10 cellular contexts compared by ENCODE assay signal in genomic region chr7:27154901-27155815, GRCh38. TPM values are rescaled to one million over a fixed set of nuclear protein-coding genes. Genes with fewer than 3 reads are reported as not detected.
DNase-seq lines count a peak whose midpoint lies in the region; ATAC-seq and TF ChIP-seq lines count a peak whose summit lies in the region.
"Had no signal": no experiment of that assay in that cellular context is flagged by ENCODE, and none has a peak within 500 bp of the region (broad histone marks: within the 10 kb centered on the region; RNA-seq: fewer than 3 reads in every experiment).

No MANE protein-coding gene starts in this region.

- H3K27me3 ChIP-seq in BLaER1 (peaks cover 100% of the 10 kb centered on the region), PC-3 (ENCODE audit: low read length) (no peaks in the 10 kb centered on the region), trophoblast cell (ENCODE audit: insufficient read depth, low read length) (peaks cover 96% of the 10 kb centered on the region), brain microvascular endothelial cell (replicated peaks) (peaks cover 98% of the 10 kb centered on the region)

- H3K27ac Mint-ChIP-seq in dendritic cell treated with granulocyte-macrophage colony-stimulating factor and Interleukin-4, amounts not matched to agents 40 ng/mL and 50 ng/mL, for 4 days: no peak overlapping the region

- H2BK5ac ChIP-seq in trophoblast cell (ENCODE audit: low read depth, low read length, poor library complexity): no peak overlapping the region

- H2AK5ac ChIP-seq in trophoblast cell (ENCODE audit: low read length): no peak overlapping the region

- no peak overlapping the region for H3K14ac ChIP-seq in trophoblast cell (ENCODE audit: low read length)

- H3K36me3 ChIP-seq in BLaER1: no peaks in the 10 kb centered on the region
- no peaks in the 10 kb centered on the region for H3K36me3 ChIP-seq in PC-3 (ENCODE audit: low read depth, low read length)
- no peaks in the 10 kb centered on the region for H3K36me3 ChIP-seq in trophoblast cell (ENCODE audit: control insufficient read depth in 1 of 2, insufficient read depth in 2 of 2, low read length in 2 of 2)
- no peaks in the 10 kb centered on the region for H3K36me3 ChIP-seq in brain microvascular endothelial cell (replicated peaks)
- H3K36me3 ChIP-seq: gastroesophageal sphincter had no signal

- no peaks in the 10 kb centered on the region for H3K36me3 Mint-ChIP-seq in dendritic cell treated with granulocyte-macrophage colony-stimulating factor and Interleukin-4, amounts not matched to agents 40 ng/mL and 50 ng/mL, for 4 days (ENCODE audit: low read depth)

- H4K8ac ChIP-seq in trophoblast cell (ENCODE audit: low read depth, low read length): no peak overlapping the region

- BruUV-seq in PC-3 (replicated peaks; lab: Mats Ljungman, UMichigan): no TSS peak

- no peaks in the 10 kb centered on the region for H3K9me3 Mint-ChIP-seq in dendritic cell treated with granulocyte-macrophage colony-stimulating factor and Interleukin-4, amounts not matched to agents 40 ng/mL and 50 ng/mL, for 4 days

- TF ChIP-seq CTCF in PC-3 (conservative IDR thresholded peaks at IDR 0.05; ENCODE audit: low read depth, low read length) (no peak), brain microvascular endothelial cell (IDR thresholded peaks at IDR 0.05; ENCODE audit: low read depth, low read length, missing control alignments) (no peak)

- ATAC-seq in PC-3 (no peak), GM18909 (IDR thresholded peaks at IDR 0.05; ENCODE audit: poor library complexity, unreplicated experiment) (no peak), GM18867 (IDR thresholded peaks at IDR 0.05; ENCODE audit: unreplicated experiment) (no peak)

- no peaks in the 10 kb centered on the region for H3K79me1 ChIP-seq in trophoblast cell (ENCODE audit: low read length)

- H3K18ac ChIP-seq in trophoblast cell (ENCODE audit: low read length): no peak overlapping the region

- H3K9me3 ChIP-seq in BLaER1 (peaks cover 41% of the 10 kb centered on the region), PC-3 (ENCODE audit: low read length) (no peaks in the 10 kb centered on the region), trophoblast cell (ENCODE audit: insufficient read depth, low read depth, low read length) (peaks cover 58% of the 10 kb centered on the region)
- H3K9me3 ChIP-seq: gastroesophageal sphincter had no signal

- H2BK120ac ChIP-seq in trophoblast cell (ENCODE audit: insufficient read depth, low read length, poor library complexity): no peak overlapping the region

- H3K9me2 ChIP-seq in PC-3 (replicated peaks; ENCODE audit: low read length): no peaks in the 10 kb centered on the region

- peaks cover 99% of the 10 kb centered on the region for H3K27me3 Mint-ChIP-seq in dendritic cell treated with granulocyte-macrophage colony-stimulating factor and Interleukin-4, amounts not matched to agents 40 ng/mL and 50 ng/mL, for 4 days

- intact Hi-C loops in PC-3 (cut with micrococcal nuclease): no loop called here
- intact Hi-C loops in dendritic cell treated with granulocyte-macrophage colony-stimulating factor and Interleukin-4, amounts not matched to agents 40 ng/mL and 50 ng/mL, for 4 days (cut with micrococcal nuclease): loop anchor here (10.0 kb wide), 1 partner anchor 60 kb away; the partner anchor contains the start of gene HOXA1

- in situ Hi-C loops in brain microvascular endothelial cell (cut with HindIII; ENCODE audit: low pct_ligation_motif_present, low sequenced_read_pairs): no loop called here

- peak overlapping the region; percentile 71 for H3K4me3 Mint-ChIP-seq in dendritic cell treated with granulocyte-macrophage colony-stimulating factor and Interleukin-4, amounts not matched to agents 40 ng/mL and 50 ng/mL, for 4 days

- H3F3A ChIP-seq in PC-3 (ENCODE audit: low read length, unreplicated experiment): no peaks in the 10 kb centered on the region

- CTCF ChIA-PET in PC-3 (lab: Charles Lee): no interaction called here

- no peak overlapping the region for H2BK12ac ChIP-seq in trophoblast cell (ENCODE audit: low read length)

- no peak overlapping the region for H4K12ac ChIP-seq in trophoblast cell (ENCODE audit: low read depth, low read length)

- H3K4me1 Mint-ChIP-seq in dendritic cell treated with granulocyte-macrophage colony-stimulating factor and Interleukin-4, amounts not matched to agents 40 ng/mL and 50 ng/mL, for 4 days (ENCODE audit: low read depth): peaks cover 73% of the 10 kb centered on the region

- POLR2A ChIA-PET in PC-3 (lab: Charles Lee; ENCODE audit: unreplicated experiment): interaction anchor here (1.0 kb wide), 1 partner anchor 59 kb away, joined by 5 read pairs; no protein-coding TSS in a partner anchor

- WGBS in trophoblast cell (ENCODE audit: extremely low coverage, insufficient coverage, insufficient read length): no CpG with 5 or more reads among the region's 48 CpGs

- no peak overlapping the region for H4K91ac ChIP-seq in trophoblast cell (ENCODE audit: low read depth, low read length)

- H3K4me1 ChIP-seq in BLaER1 (peaks cover 17% of the 10 kb centered on the region), PC-3 (ENCODE audit: insufficient read depth, low read length) (peaks cover 26% of the 10 kb centered on the region), trophoblast cell (ENCODE audit: control insufficient read depth in 1 of 2, insufficient read depth in 2 of 2, low read length in 2 of 2) (peaks cover 0 to 2% of the 10 kb centered on the region in 2 experiments)

- H2AFZ ChIP-seq in PC-3 (ENCODE audit: low read length) (peak overlapping the region; percentile 93), trophoblast cell (ENCODE audit: insufficient read depth, low read length, poor library complexity) (no peak overlapping the region)

- peaks cover 31% of the 10 kb centered on the region for H3K79me2 ChIP-seq in PC-3 (ENCODE audit: low read length)
- H3K79me2 ChIP-seq in trophoblast cell (ENCODE audit: control insufficient read depth, insufficient read depth, low read length, poor library complexity): no peaks in the 10 kb centered on the region

- H3K9ac ChIP-seq in BLaER1 (no peak overlapping the region), PC-3 (ENCODE audit: low read length) (peak overlapping the region; percentile 43; the same call in 1 of the 2 replicates), trophoblast cell (ENCODE audit: low read length) (peak overlapping the region; percentile 41)

- DNase-seq in PC-3 (no peak), trophoblast cell (no peak), HuH-7 (ENCODE audit: low spot score) (no peak), brain microvascular endothelial cell (no peak)
- DNase-seq: SHP77 had no signal

- H3K27ac ChIP-seq in BLaER1 (no peak overlapping the region), PC-3 (ENCODE audit: low read length) (no peak overlapping the region), trophoblast cell (ENCODE audit: low read depth, low read length) (no peak overlapping the region), brain microvascular endothelial cell (no peak overlapping the region)

- H4K20me1 ChIP-seq in BLaER1 (peaks cover 88% of the 10 kb centered on the region), PC-3 (ENCODE audit: low read length) (no peaks in the 10 kb centered on the region)

- H3K4ac ChIP-seq in trophoblast cell (ENCODE audit: low read depth, low read length): no peak overlapping the region

- no peak overlapping the region for H3K4me2 ChIP-seq in BLaER1
- peak overlapping the region; percentile 94 for H3K4me2 ChIP-seq in PC-3 (ENCODE audit: low read length)
- peak overlapping the region; percentile 15 for H3K4me2 ChIP-seq in trophoblast cell (ENCODE audit: low read length)

- H3K4me3 ChIP-seq in BLaER1 (0 out of 2 replicates have a peak overlapping the region, but pooled peaks have one; percentile 23), PC-3 (ENCODE audit: low read length) (peak overlapping the region; percentile 79), trophoblast cell (ENCODE audit: low read depth, low read length) (no peak overlapping the region), brain microvascular endothelial cell (ENCODE audit: low read depth, low read length) (no peak overlapping the region)

- peak overlapping the region; percentile 42 for H3K23ac ChIP-seq in trophoblast cell (ENCODE audit: low read length)

RNA-seq across cellular contexts. Expression of gene HOXA7, which starts 1.3 kb away (rescaled TPM):
- 2.6 and 2.8 TPM in 2 replicates for total RNA-seq in PC-3 (2014; rRNA removed)
- not detected in 2 replicates for polyA plus RNA-seq in trophoblast cell (2013)

RNA-seq across cellular contexts. Expression of gene HOXA3, which starts 2.8 kb away (rescaled TPM):
- 4.5 and 13.8 TPM in 2 replicates for total RNA-seq in PC-3 (2014; rRNA removed)
- not detected in 2 replicates for polyA plus RNA-seq in trophoblast cell (2013)

RNA-seq across cellular contexts. Expression of gene HOXA6, which starts 7.6 kb away (rescaled TPM):
- total RNA-seq in PC-3 (2014; rRNA removed): 6.9 and 8.3 TPM in 2 replicates
- polyA plus RNA-seq in trophoblast cell (2013): not detected in 2 replicates

RNA-seq across cellular contexts. Expression of gene HOXA9, which starts 10.2 kb away (rescaled TPM):
- total RNA-seq in PC-3 (2014; rRNA removed): 69.0 and 85.3 TPM in 2 replicates
- polyA plus RNA-seq in trophoblast cell (2013): 1.2 and 1.5 TPM in 2 replicates

RNA-seq across cellular contexts. Expression of gene HOXA5, which starts 11.7 kb away (rescaled TPM):
- 7.0 and 7.5 TPM in 2 replicates for total RNA-seq in PC-3 (2014; rRNA removed)
- not detected in 2 replicates for polyA plus RNA-seq in trophoblast cell (2013)

Comparison
In these comparisons a context has a peak if more than half of its experiments do, and no peak if none do; other contexts are left out.
1. H3K4me3 ChIP-seq: peak in BLaER1 (single experiment) and PC-3 (single experiment); none in trophoblast cell (single experiment) and brain microvascular endothelial cell (single experiment).